31 cellular contexts compared by ENCODE assay signal in the genomic region with DNA sequence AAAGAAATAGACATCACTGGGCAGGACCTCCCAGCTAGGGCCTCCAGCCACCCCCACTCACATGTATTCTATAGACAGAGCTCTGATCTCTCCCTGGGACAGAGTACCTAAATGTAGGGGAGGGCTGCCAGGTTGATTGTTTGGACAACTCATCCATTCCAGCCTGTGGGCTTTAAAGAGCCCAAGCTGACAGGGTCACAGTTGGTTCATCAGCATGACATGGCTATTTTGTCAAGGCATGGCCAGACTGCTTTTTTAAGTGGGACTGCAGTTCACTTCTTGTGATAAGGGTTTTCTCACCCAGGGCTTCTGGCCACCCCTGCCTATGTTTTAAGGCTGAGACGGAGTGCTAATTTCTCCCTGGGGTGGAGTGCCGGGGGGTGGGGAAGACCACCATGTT.
"Had no signal": no experiment of that assay in that cellular context is flagged by ENCODE, and none has a peak within 500 bp of the region (broad histone marks: within the 10 kb centered on the region; RNA-seq: fewer than 3 reads in every experiment).

No MANE protein-coding gene starts in this region.

- H3K27me3 Mint-ChIP-seq: activated B cell treated with CpG ODN at 0.5 μM for 24 hours; activated CD8-positive, alpha-beta T cell treated with anti-CD3 and anti-CD28 coated beads for 36 hours; activated naive CD8-positive, alpha-beta T cell; activated T-helper 17 cell treated with anti-CD3 and anti-CD28 coated beads, Interleukin-2, amount 50 U/mL, for 72 hours; central memory CD8-positive, alpha-beta T cell; dendritic cell treated with granulocyte-macrophage colony-stimulating factor and Interleukin-4, amounts not matched to agents 40 ng/mL and 50 ng/mL, for 4 days had no signal

- H3K36me3 ChIP-seq: brain microvascular endothelial cell, esophagus muscularis mucosa, gastrocnemius medialis, heart left ventricle, WERI-Rb-1 had no signal

- H3K4me3 ChIP-seq: coronary artery, dorsolateral prefrontal cortex, esophagus muscularis mucosa, gastrocnemius medialis, heart left ventricle had no signal

- H3K27ac ChIP-seq: brain microvascular endothelial cell, coronary artery, dorsolateral prefrontal cortex, esophagus muscularis mucosa, foreskin keratinocyte, gastrocnemius medialis, heart left ventricle, WERI-Rb-1 had no signal

- H3K27me3 ChIP-seq: brain microvascular endothelial cell, esophagus muscularis mucosa, foreskin keratinocyte, gastrocnemius medialis had no signal

- DNase-seq: activated B cell treated with CpG ODN at 0.5 μM for 24 hours; activated CD4-positive, alpha-beta T cell treated with anti-CD3 and anti-CD28 coated beads for 48 hours; activated CD4-positive, alpha-beta T cell treated with anti-CD3 and anti-CD28 coated beads, Interleukin-2, amount 50 U/mL, for 1 hour; activated CD4-positive, alpha-beta T cell treated with anti-CD3 and anti-CD28 coated beads, Interleukin-2, amount 50 U/mL, for 48 hours; activated CD8-positive, alpha-beta memory T cell treated with anti-CD3 and anti-CD28 coated beads for 24 hours; activated CD8-positive, alpha-beta T cell treated with anti-CD3 and anti-CD28 coated beads for 36 hours; activated effector memory CD4-positive, alpha-beta T cell treated with Interleukin-2 at 50 U/mL for 16 hours; activated gamma-delta T cell treated with Interleukin-2 at 50 U/mL for 16 hours; activated naive CD4-positive, alpha-beta T cell treated with anti-CD3 and anti-CD28 coated beads, Interleukin-2, amount 50 U/mL, for 16 hours; activated naive CD4-positive, alpha-beta T cell treated with Interleukin-2 at 50 U/mL for 16 hours; activated T-cell treated with anti-CD3 and anti-CD28 coated beads, Interleukin-2, amount 50 U/mL, for 4 hours; amniotic stem cell; anterior cingulate cortex; brain microvascular endothelial cell; dorsolateral prefrontal cortex; effector memory CD4-positive, alpha-beta T cell; erythroblast; foreskin keratinocyte; gastrocnemius medialis; glutamatergic neuron; heart left ventricle; T-helper 2 cell; WERI-Rb-1 had no signal

- H3K9me3 ChIP-seq: esophagus muscularis mucosa, gastrocnemius medialis, heart left ventricle had no signal

- H3K4me1 Mint-ChIP-seq: activated B cell treated with CpG ODN at 0.5 μM for 24 hours; activated T-helper 17 cell treated with anti-CD3 and anti-CD28 coated beads, Interleukin-2, amount 50 U/mL, for 72 hours; central memory CD8-positive, alpha-beta T cell had no signal

- ATAC-seq: activated CD4-positive, CD25-positive, alpha-beta regulatory T cell treated with anti-CD3 and anti-CD28 coated beads, Interleukin-2, amount 50 U/mL, for 24 hours; activated CD8-positive, alpha-beta T cell treated with anti-CD3 and anti-CD28 coated beads for 36 hours; activated T-cell treated with anti-CD3 and anti-CD28 coated beads, Interleukin-2, amount 50 U/mL, for 4 hours; activated T-helper 17 cell treated with anti-CD3 and anti-CD28 coated beads, Interleukin-2, amount 50 U/mL, for 72 hours; foreskin keratinocyte; gastrocnemius medialis; heart left ventricle had no signal

- H3K36me3 Mint-ChIP-seq: activated naive CD8-positive, alpha-beta T cell had no signal

- H3K4me1 ChIP-seq: esophagus muscularis mucosa, foreskin keratinocyte, gastrocnemius medialis, heart left ventricle had no signal

- H3K4me3 Mint-ChIP-seq: activated B cell treated with CpG ODN at 0.5 μM for 24 hours; activated CD8-positive, alpha-beta T cell treated with anti-CD3 and anti-CD28 coated beads for 36 hours; activated naive CD8-positive, alpha-beta T cell; activated T-cell treated with anti-CD3 and anti-CD28 coated beads, Interleukin-2, amount 50 U/mL, for 4 hours; activated T-helper 17 cell treated with anti-CD3 and anti-CD28 coated beads, Interleukin-2, amount 50 U/mL, for 72 hours; central memory CD8-positive, alpha-beta T cell; dendritic cell treated with granulocyte-macrophage colony-stimulating factor and Interleukin-4, amounts not matched to agents 40 ng/mL and 50 ng/mL, for 4 days had no signal

- H3K27ac Mint-ChIP-seq: activated B cell treated with CpG ODN at 0.5 μM for 24 hours; activated CD8-positive, alpha-beta T cell treated with anti-CD3 and anti-CD28 coated beads for 36 hours; activated naive CD8-positive, alpha-beta T cell; activated T-helper 17 cell treated with anti-CD3 and anti-CD28 coated beads, Interleukin-2, amount 50 U/mL, for 72 hours; dendritic cell treated with granulocyte-macrophage colony-stimulating factor and Interleukin-4, amounts not matched to agents 40 ng/mL and 50 ng/mL, for 4 days had no signal

- FAIRE-seq: bronchial epithelial cell had no signal
